Comparison of ENCODE assay signal across 8 cellular contexts in the genomic region with DNA sequence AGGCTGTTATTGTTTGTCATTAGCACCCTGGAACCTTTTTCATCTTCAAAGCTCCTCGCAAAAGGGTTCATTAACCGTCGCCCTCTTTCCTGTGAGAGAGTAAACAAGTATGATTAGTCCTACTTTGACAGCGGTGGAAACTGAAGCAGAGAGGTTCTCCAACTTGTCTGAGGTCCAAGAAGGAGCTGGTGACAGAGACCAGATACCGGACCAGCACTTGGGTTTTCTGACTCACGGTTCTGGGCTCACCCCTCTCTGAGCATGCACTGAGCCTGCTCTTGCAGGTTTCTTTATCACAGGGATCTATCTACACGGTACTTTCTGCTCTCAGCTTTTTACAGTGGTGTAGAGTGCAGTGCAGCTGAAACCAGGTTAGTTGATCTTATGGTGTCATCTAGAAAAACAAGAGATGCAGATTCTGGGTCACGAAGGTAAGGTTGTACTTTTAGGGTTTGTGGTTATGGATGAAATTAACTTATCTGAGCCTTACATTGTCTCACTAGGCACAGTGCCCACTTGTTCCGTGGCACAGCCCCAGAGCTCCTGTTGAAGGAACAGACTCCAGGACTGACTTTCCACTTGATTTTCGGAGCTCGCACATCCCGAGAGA.
DNase-seq lines count a peak whose midpoint lies in the region; ATAC-seq and TF ChIP-seq lines count a peak whose summit lies in the region.

No MANE protein-coding gene starts in this region.

- no peak overlapping the region for H2AFZ ChIP-seq in Loucy (ENCODE audit: low read length)

- no peaks in the 10 kb centered on the region for H3F3A ChIP-seq in Loucy (ENCODE audit: low read depth)

- H3K27me3 Mint-ChIP-seq in activated naive CD8-positive, alpha-beta T cell = no peaks in the 10 kb centered on the region

- H3K4me1 ChIP-seq in Loucy (ENCODE audit: insufficient read depth, low read length, poor library complexity, severe bottlenecking) = peaks cover 60% of the 10 kb centered on the region
- no peaks in the 10 kb centered on the region for H3K4me1 ChIP-seq in A673 (ENCODE audit: insufficient read depth, low read length, poor library complexity, severe bottlenecking)

- H3K36me3 ChIP-seq in Loucy (ENCODE audit: insufficient read depth, low read length) = peaks cover 21% of the 10 kb centered on the region; the same call in 1 of the 2 replicates
- H3K36me3 ChIP-seq in A673 (ENCODE audit: insufficient read depth, low read length, poor library complexity, severe bottlenecking) = peaks cover 3% of the 10 kb centered on the region

- H3K27me3 ChIP-seq in Loucy (ENCODE audit: insufficient read depth, low read length, poor library complexity, severe bottlenecking) = no peaks in the 10 kb centered on the region
- H3K27me3 ChIP-seq in A673 (replicated peaks; ENCODE audit: insufficient read depth, low read depth, low read length, poor library complexity) = no peaks in the 10 kb centered on the region

- H3K9me3 ChIP-seq in Loucy (ENCODE audit: insufficient read depth, low read depth, low read length) = no peaks in the 10 kb centered on the region
- no peaks in the 10 kb centered on the region for H3K9me3 ChIP-seq in A673 (ENCODE audit: low read depth, low read length, poor library complexity, severe bottlenecking)

- TF ChIP-seq CTCF in Loucy (conservative IDR thresholded peaks at IDR 0.05; ENCODE audit: low read length) = no peak
- no peak for TF ChIP-seq CTCF in A673 (conservative IDR thresholded peaks at IDR 0.05; ENCODE audit: low read depth, low read length)

- H3K4me3 Mint-ChIP-seq in activated naive CD8-positive, alpha-beta T cell = peak overlapping the region; percentile 88

- peak; percentile 65 for DNase-seq in activated gamma-delta T cell treated with Interleukin-2 at 50 U/mL for 16 hours
- DNase-seq in activated gamma-delta T cell (lab: John Stamatoyannopoulos, UW) = no peak
- DNase-seq in mucosa of gallbladder (ENCODE audit: low spot score) = peak; percentile 47
- DNase-seq in superior temporal gyrus (ENCODE audit: extremely low spot score) = peak; percentile 55
- no peak for DNase-seq in A673 (ENCODE audit: low spot score)

- no TSS peak for BruUV-seq in A673 (replicated peaks; lab: Mats Ljungman, UMichigan)

- H3K4me2 ChIP-seq in Loucy (ENCODE audit: low read depth, low read length, poor library complexity, severe bottlenecking) = peak overlapping the region; percentile 54

- no peak for ATAC-seq in GM19452 (IDR thresholded peaks at IDR 0.05; ENCODE audit: unreplicated experiment)

- H3K4me1 Mint-ChIP-seq in activated naive CD8-positive, alpha-beta T cell (ENCODE audit: low read depth) = peaks cover 86% of the 10 kb centered on the region

- peaks cover 18% of the 10 kb centered on the region for H3K36me3 Mint-ChIP-seq in activated naive CD8-positive, alpha-beta T cell

- CTCF ChIA-PET in A673 (lab: Charles Lee) = no interaction called here

- H3K27ac Mint-ChIP-seq in activated naive CD8-positive, alpha-beta T cell = peak overlapping the region; percentile 99

- POLR2A ChIA-PET in A673 (lab: Charles Lee; ENCODE audit: low non-redundant PET) = no interaction called here

- H4K20me1 ChIP-seq in Loucy (ENCODE audit: insufficient read depth, low read length, poor library complexity, severe bottlenecking) = peaks cover 73% of the 10 kb centered on the region

- no peak overlapping the region for H3K27ac ChIP-seq in A673 (ENCODE audit: low read depth, low read length, poor library complexity, severe bottlenecking)

- no peak overlapping the region for H3K9ac ChIP-seq in Loucy (ENCODE audit: low read depth, low read length, poor library complexity, severe bottlenecking)

- H3K79me2 ChIP-seq in Loucy (ENCODE audit: insufficient read depth, low read length) = peaks cover 98% of the 10 kb centered on the region

- intact Hi-C loops in A673 (cut with micrococcal nuclease; ENCODE audit: unreplicated experiment) = no loop called here

- H3K9me3 Mint-ChIP-seq in activated naive CD8-positive, alpha-beta T cell (ENCODE audit: low read depth) = no peaks in the 10 kb centered on the region

- H3K9me2 ChIP-seq in Loucy (replicated peaks; ENCODE audit: low read depth, low read length) = no peaks in the 10 kb centered on the region

- H3K4me3 ChIP-seq in Loucy (ENCODE audit: low read length, poor library complexity, severe bottlenecking) (no peak overlapping the region), A673 (ENCODE audit: low read depth, low read length, poor library complexity, severe bottlenecking) (no peak overlapping the region)

Comparison
In these comparisons a context has a peak if more than half of its experiments do, and no peak if none do; other contexts are left out.
1. DNase-seq: peak in activated gamma-delta T cell treated with Interleukin-2 at 50 U/mL for 16 hours (single experiment), mucosa of gallbladder (single experiment) and superior temporal gyrus (single experiment); none in activated gamma-delta T cell (single experiment) and A673 (single experiment).